ENCODE assay signal across 10 cellular contexts in genomic region chr18:22155584-22155983, GRCh38. TPM values are rescaled to one million over a fixed set of nuclear protein-coding genes. Genes with fewer than 3 reads are reported as not detected.
"Had no signal": no experiment of that assay in that cellular context is flagged by ENCODE, and none has a peak within 500 bp of the region (broad histone marks: within the 10 kb centered on the region; RNA-seq: fewer than 3 reads in every experiment).

No MANE protein-coding gene starts in this region.

- H3K36me3 ChIP-seq: HAP-1 had no signal

- ATAC-seq: HCT116 had no signal

- H3K4me1 Mint-ChIP-seq: H9 had no signal

- FAIRE-seq: H1, H54 had no signal

- H3K4me3 ChIP-seq: GM23248, HAP-1 had no signal

- H3K4me1 ChIP-seq: HAP-1 had no signal

- H3K27ac ChIP-seq: GM23248 had no signal

- DNase-seq: GM23248, GOT3, H7, H9, HCEC 1CT, HFFc6 had no signal

- H3K4me3 Mint-ChIP-seq: H9, HFFc6 had no signal

- H3K27ac Mint-ChIP-seq: H9, HFFc6 had no signal

- H3K9me3 Mint-ChIP-seq: H9, HFFc6 had no signal

- H3K9me3 ChIP-seq: HAP-1 had no signal

- H2AFZ ChIP-seq: GM23248 had no signal

- H3K9ac ChIP-seq: GM23248 had no signal

RNA-seq across cellular contexts. Expression of gene GATA6, which starts 13.8 kb away (rescaled TPM):
- total RNA-seq: H9 had no signal
- polyA plus RNA-seq: H1 had no signal
